In genomic region chr5:99911971-99912370, GRCh38 we compare ENCODE assay signal across 1 cellular context.
TF ChIP-seq lines count a peak whose summit lies in the region.

No MANE protein-coding gene starts in this region.

TF ChIP-seq in GM23338, 12 proteins besides CTCF, POLR2A, EP300 and RAD21 (continued from another document):
- TF ChIP-seq JUNB (IDR thresholded peaks at IDR 0.05; ENCODE audit: unreplicated experiment) (no peak), NANOG (IDR thresholded peaks at IDR 0.05; ENCODE audit: borderline replicate concordance) (no peak), EZH2 (IDR thresholded peaks at IDR 0.05; ENCODE audit: low read depth, unreplicated experiment) (no peak), ZNF331 (CRISPR knock-in tag; IDR thresholded peaks at IDR 0.05; ENCODE audit: low read depth) (no peak), POLR2AphosphoS5 (IDR thresholded peaks at IDR 0.05; ENCODE audit: low read depth) (no peak)
- TF ChIP-seq, protein P1, sequence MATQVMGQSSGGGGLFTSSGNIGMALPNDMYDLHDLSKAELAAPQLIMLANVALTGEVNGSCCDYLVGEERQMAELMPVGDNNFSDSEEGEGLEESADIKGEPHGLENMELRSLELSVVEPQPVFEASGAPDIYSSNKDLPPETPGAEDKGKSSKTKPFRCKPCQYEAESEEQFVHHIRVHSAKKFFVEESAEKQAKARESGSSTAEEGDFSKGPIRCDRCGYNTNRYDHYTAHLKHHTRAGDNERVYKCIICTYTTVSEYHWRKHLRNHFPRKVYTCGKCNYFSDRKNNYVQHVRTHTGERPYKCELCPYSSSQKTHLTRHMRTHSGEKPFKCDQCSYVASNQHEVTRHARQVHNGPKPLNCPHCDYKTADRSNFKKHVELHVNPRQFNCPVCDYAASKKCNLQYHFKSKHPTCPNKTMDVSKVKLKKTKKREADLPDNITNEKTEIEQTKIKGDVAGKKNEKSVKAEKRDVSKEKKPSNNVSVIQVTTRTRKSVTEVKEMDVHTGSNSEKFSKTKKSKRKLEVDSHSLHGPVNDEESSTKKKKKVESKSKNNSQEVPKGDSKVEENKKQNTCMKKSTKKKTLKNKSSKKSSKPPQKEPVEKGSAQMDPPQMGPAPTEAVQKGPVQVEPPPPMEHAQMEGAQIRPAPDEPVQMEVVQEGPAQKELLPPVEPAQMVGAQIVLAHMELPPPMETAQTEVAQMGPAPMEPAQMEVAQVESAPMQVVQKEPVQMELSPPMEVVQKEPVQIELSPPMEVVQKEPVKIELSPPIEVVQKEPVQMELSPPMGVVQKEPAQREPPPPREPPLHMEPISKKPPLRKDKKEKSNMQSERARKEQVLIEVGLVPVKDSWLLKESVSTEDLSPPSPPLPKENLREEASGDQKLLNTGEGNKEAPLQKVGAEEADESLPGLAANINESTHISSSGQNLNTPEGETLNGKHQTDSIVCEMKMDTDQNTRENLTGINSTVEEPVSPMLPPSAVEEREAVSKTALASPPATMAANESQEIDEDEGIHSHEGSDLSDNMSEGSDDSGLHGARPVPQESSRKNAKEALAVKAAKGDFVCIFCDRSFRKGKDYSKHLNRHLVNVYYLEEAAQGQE (IDR thresholded peaks at IDR 0.05; ENCODE audit: unreplicated experiment): no peak
